15 cellular contexts compared by ENCODE assay signal in genomic region chr7:30493231-30493630, GRCh38. TPM values are rescaled to one million over a fixed set of nuclear protein-coding genes. Genes with fewer than 3 reads are reported as not detected.
DNase-seq lines count a peak whose midpoint lies in the region; ATAC-seq, FAIRE-seq and TF ChIP-seq lines count a peak whose summit lies in the region.
"Had no signal": no experiment of that assay in that cellular context is flagged by ENCODE, and none has a peak within 500 bp of the region (broad histone marks: within the 10 kb centered on the region; RNA-seq: fewer than 3 reads in every experiment).

No MANE protein-coding gene starts in this region.

- H3K4me3 Mint-ChIP-seq in activated CD4-positive, alpha-beta T cell treated with anti-CD3 and anti-CD28 coated beads, Interleukin-2, amount 10 ng/mL, durations not matched to agents 24 days and 14 days = no peak overlapping the region
- H3K4me3 Mint-ChIP-seq: CD4-positive, alpha-beta memory T cell; GM23338 had no signal

- DNase-seq in GM12891 (ENCODE audit: insufficient read length, low spot score) (no peak), GM12878 (ENCODE audit: low read depth, low spot score) (no peak), NCI-H345 (lab: John Stamatoyannopoulos, UW) (no peak), SK-N-SH (no peak)
- no peak for DNase-seq in activated CD4-positive, alpha-beta T cell treated with anti-CD3 and anti-CD28 coated beads, Interleukin-2, amount 10 ng/mL, durations not matched to agents 24 days and 14 days
- DNase-seq: ACHN; BE2C; CD4-positive, alpha-beta memory T cell; DND-41; GDM1; H7 had no signal

- H3K9ac ChIP-seq in GM12878 (ENCODE audit: control insufficient read depth, insufficient read depth, low read length) = no peak overlapping the region
- no peak overlapping the region for H3K9ac ChIP-seq in liver (ENCODE audit: low read depth in 1 of 2, low read length in 2 of 2)
- H3K9ac ChIP-seq in SK-N-SH = no peak overlapping the region

- peaks cover 20% of the 10 kb centered on the region for H3K27me3 Mint-ChIP-seq in activated CD4-positive, alpha-beta T cell treated with anti-CD3 and anti-CD28 coated beads, Interleukin-2, amount 10 ng/mL, durations not matched to agents 24 days and 14 days

- TF ChIP-seq RAD21 in GM12878 (IDR thresholded peaks at IDR 0.05; ENCODE audit: insufficient read depth, low read depth, low read length) (no peak), liver (IDR thresholded peaks at IDR 0.05) (no peak), SK-N-SH (IDR thresholded peaks at IDR 0.05; ENCODE audit: low read length) (no peak)

- no peak overlapping the region for H2AFZ ChIP-seq in GM12878 (ENCODE audit: control insufficient read depth, low read depth, low read length)
- H2AFZ ChIP-seq in SK-N-SH (ENCODE audit: low read depth) = no peak overlapping the region
- H2AFZ ChIP-seq: GM23338 had no signal

- H3K9me3 ChIP-seq in GM12878 (replicated peaks; ENCODE audit: control insufficient read depth, insufficient read depth, low read length) (peaks cover 2% of the 10 kb centered on the region; the same call in 1 of the 3 replicates), liver (ENCODE audit: control insufficient read depth in 4 of 4, low read length in 3 of 4) (no peaks in the 10 kb centered on the region), SK-N-SH (0 out of 2 replicates have a peak, but pooled peaks cover 12% of the 10 kb centered on the region)
- H3K9me3 ChIP-seq: BE2C had no signal

- TF ChIP-seq POLR2A in GM12891 (IDR thresholded peaks at IDR 0.05; ENCODE audit: low read depth, low read length) (no peak), GM12878 (IDR thresholded peaks at IDR 0.05; ENCODE audit: low read depth, low read length) (no peak)

- no peaks in the 10 kb centered on the region for H3K9me2 ChIP-seq in SK-N-SH

- H3K9me3 Mint-ChIP-seq in activated CD4-positive, alpha-beta T cell treated with anti-CD3 and anti-CD28 coated beads, Interleukin-2, amount 10 ng/mL, durations not matched to agents 24 days and 14 days = no peaks in the 10 kb centered on the region

- CTCF ChIA-PET in GM12878 (lab: Yijun Ruan, JAX) (no interaction called here), SK-N-SH (lab: Yijun Ruan, JAX) (no interaction called here)

- no peak overlapping the region for H3K4me2 ChIP-seq in GM12878 (ENCODE audit: control insufficient read depth, insufficient read depth)
- H3K4me2 ChIP-seq in SK-N-SH = no peak overlapping the region
- H3K4me2 ChIP-seq: GM23338 had no signal

- intact Hi-C loops in GM12878 (cut with micrococcal nuclease; ENCODE audit: unreplicated experiment) = no loop called here
- intact Hi-C loops in activated CD4-positive, alpha-beta T cell treated with anti-CD3 and anti-CD28 coated beads, Interleukin-2, amount 10 ng/mL, durations not matched to agents 24 days and 14 days (cut with micrococcal nuclease) = no loop called here

- in situ Hi-C loops in GM12878 (cut with MboI) = no loop called here

- no peaks in the 10 kb centered on the region for H3K4me1 ChIP-seq in GM12878 (ENCODE audit: control insufficient read depth, insufficient read depth, low read length)
- H3K4me1 ChIP-seq in liver (ENCODE audit: control insufficient read depth in 4 of 4, insufficient read depth in 4 of 4, low read length in 3 of 4) = no peaks in the 10 kb centered on the region
- H3K4me1 ChIP-seq in SK-N-SH (ENCODE audit: control insufficient read depth in 1 of 2, insufficient read depth in 2 of 2, low read depth in 1 of 2, low read length in 1 of 2) = no peaks in the 10 kb centered on the region
- H3K4me1 ChIP-seq: BE2C had no signal

- H3K4me3 ChIP-seq in GM12878 (no peak overlapping the region), liver (ENCODE audit: low read depth in 1 of 3, low read length in 3 of 3) (no peak overlapping the region), SK-N-SH (ENCODE audit: low read depth in 2 of 2, low read length in 1 of 2) (no peak overlapping the region)
- H3K4me3 ChIP-seq: GM23338 had no signal

- H3K79me2 ChIP-seq in GM12878 (ENCODE audit: control insufficient read depth, insufficient read depth, low read length) (no peaks in the 10 kb centered on the region), SK-N-SH (ENCODE audit: insufficient read depth) (no peaks in the 10 kb centered on the region)

- TF ChIP-seq EP300 in GM12878 (IDR thresholded peaks at IDR 0.05; ENCODE audit: borderline replicate concordance in 1 of 2, control insufficient read depth in 1 of 2, low read depth in 2 of 2, low read length in 2 of 2) (no peak), SK-N-SH (IDR thresholded peaks at IDR 0.05; ENCODE audit: borderline replicate concordance in 1 of 2, low read depth in 1 of 2, low read length in 1 of 2) (no peak)

- ATAC-seq in GM12878 (peak; percentile 79), HG02588 (IDR thresholded peaks at IDR 0.05; ENCODE audit: unreplicated experiment) (no peak)
- ATAC-seq: GM23338 had no signal

- no peaks in the 10 kb centered on the region for H3K4me1 Mint-ChIP-seq in activated CD4-positive, alpha-beta T cell treated with anti-CD3 and anti-CD28 coated beads, Interleukin-2, amount 10 ng/mL, durations not matched to agents 24 days and 14 days
- H3K4me1 Mint-ChIP-seq: CD4-positive, alpha-beta memory T cell; GM23338 had no signal

- SMC1A ChIA-PET in GM12878 (lab: Charles Lee; ENCODE audit: uncharacterized antibody, unreplicated experiment) = interaction anchor here (1.4 kb wide), 1 partner anchor 13 kb away, joined by 3 read pairs; no protein-coding TSS in a partner anchor

- no peaks in the 10 kb centered on the region for H3K27me3 ChIP-seq in GM12878 (replicated peaks in 1 of 2; ENCODE audit: control insufficient read depth in 2 of 2, insufficient read depth in 2 of 2, low read length in 1 of 2)
- H3K27me3 ChIP-seq in liver (ENCODE audit: control insufficient read depth in 4 of 4, insufficient read depth in 4 of 4, low read length in 3 of 4) = no peaks in the 10 kb centered on the region
- H3K27me3 ChIP-seq in SK-N-SH (ENCODE audit: insufficient read depth) = no peaks in the 10 kb centered on the region

- H3K36me3 ChIP-seq in GM12878 (ENCODE audit: control insufficient read depth in 2 of 2, insufficient read depth in 2 of 2, low read length in 1 of 2) (peaks cover 0 to 4% of the 10 kb centered on the region in 2 experiments; a peak in 1 of 4 replicates), liver (ENCODE audit: control insufficient read depth in 4 of 4, insufficient read depth in 3 of 4, low read depth in 1 of 4, low read length in 3 of 4) (peaks cover 0 to 10% (median 1%) of the 10 kb centered on the region in 4 donors), SK-N-SH (replicated peaks in 1 of 2; ENCODE audit: control insufficient read depth in 1 of 2, insufficient read depth in 2 of 2, low read length in 1 of 2) (peaks cover 14 to 27% of the 10 kb centered on the region in 2 experiments)

- H3K36me3 Mint-ChIP-seq in activated CD4-positive, alpha-beta T cell treated with anti-CD3 and anti-CD28 coated beads, Interleukin-2, amount 10 ng/mL, durations not matched to agents 24 days and 14 days (ENCODE audit: low read depth) = peaks cover 32% of the 10 kb centered on the region

- H3K27ac ChIP-seq in GM12878 (ENCODE audit: control insufficient read depth, insufficient read depth) (no peak overlapping the region), liver (ENCODE audit: low read depth in 1 of 2, low read length in 2 of 2) (no peak overlapping the region), SK-N-SH (ENCODE audit: low read depth in 2 of 2, low read length in 1 of 2) (no peak overlapping the region)
- H3K27ac ChIP-seq: C4-2B had no signal

- TF ChIP-seq CTCF in GM12878 (IDR thresholded peaks at IDR 0.05 in 2 of 3, conservative IDR thresholded peaks at IDR 0.05 in 1 of 3; ENCODE audit: control insufficient read depth in 2 of 3, extremely low read depth in 1 of 3, insufficient read depth in 1 of 3, low read depth in 3 of 3, low read length in 3 of 3) (no peak), liver (IDR thresholded peaks at IDR 0.05; ENCODE audit: low read depth, low read length, missing input control) (no peak), SK-N-SH (IDR thresholded peaks at IDR 0.05) (no peak)

- BruUV-seq in GM12878 (replicated peaks; lab: Mats Ljungman, UMichigan) = no TSS peak

- POLR2A ChIA-PET in GM12878 (lab: Charles Lee) (no interaction called here), SK-N-SH (lab: Yijun Ruan, JAX) (no interaction called here)

- H3F3A ChIP-seq in SK-N-SH (replicated peaks; ENCODE audit: insufficient read depth) = peaks cover 5% of the 10 kb centered on the region

- RAD21 ChIA-PET in GM12878 (lab: Charles Lee; ENCODE audit: unreplicated experiment) = interaction anchor here (0.7 kb wide), 1 partner anchor 64 kb away, joined by 3 read pairs; no protein-coding TSS in a partner anchor

- no peaks in the 10 kb centered on the region for H4K20me1 ChIP-seq in GM12878 (ENCODE audit: control insufficient read depth, insufficient read depth)
- no peaks in the 10 kb centered on the region for H4K20me1 ChIP-seq in SK-N-SH (ENCODE audit: insufficient read depth)

- H3K27ac Mint-ChIP-seq in activated CD4-positive, alpha-beta T cell treated with anti-CD3 and anti-CD28 coated beads, Interleukin-2, amount 10 ng/mL, durations not matched to agents 24 days and 14 days = no peak overlapping the region
- H3K27ac Mint-ChIP-seq: CD4-positive, alpha-beta memory T cell; GM23338 had no signal

- peak; percentile 73 for FAIRE-seq in GM12891 (lab: Jason Lieb, UNC)
- no peak for FAIRE-seq in GM12878 (lab: Jason Lieb, UNC)

RNA-seq across cellular contexts. Expression of gene GGCT, which starts 11.4 kb away (rescaled TPM):
- polyA plus RNA-seq in GM12891 (2012; ENCODE audit: low read depth, missing spikeins) = 58.6 TPM
- total RNA-seq in GM12878 (2013; cell fraction: nucleolus; rRNA removed) = 8.6 and 9.7 TPM in 2 replicates
- total RNA-seq in GM12878 (2014; rRNA removed) (61.5 and 71.9 TPM in 2 replicates), GM12878 (2014; rRNA removed; fragmentation: Illumina TruSeq; extraction: Trizol) (78.9 and 86.1 TPM in 2 replicates), GM12878 (2021) (59.1 and 65.2 TPM in 2 replicates), liver (10 to 100 TPM; 11.0 to 21.5 TPM)
- polyA plus RNA-seq in GM12878 (2011; ENCODE audit: low read depth) = 25.1 TPM
- polyA plus RNA-seq in GM12878 (2011; rRNA removed) (57.0 and 91.2 TPM in 2 replicates), GM12878 (2014; fragmentation: Illumina TruSeq; extraction: Trizol) (87.6 and 115 TPM in 2 replicates), GM12878 (2014; fragmentation: Nextera tagmentation; extraction: Ambion mirVana) (100 to 1,000 TPM; 168 to 215 TPM), GM12878 (2014; rRNA removed) (92.7 and 96.9 TPM in 2 replicates), GM12878 (2016; fragmentation: Nextera tagmentation; extraction: Ambion mirVana) (100 to 1,000 TPM; 108 to 112 TPM), liver (10 to 100 TPM; 21.2 to 22.5 TPM), SK-N-SH (2012; rRNA removed) (20.8 and 21.8 TPM in 2 replicates)
- 26.8 and 36.3 TPM in 2 replicates for polyA plus RNA-seq in GM12878 (2011; cell fraction: cytosol; rRNA removed)
- polyA plus RNA-seq in GM12878 (2011; cell fraction: nucleus; rRNA removed) = 21.6 and 23.1 TPM in 2 replicates
- 52.8 and 53.0 TPM in 2 replicates for polyA plus RNA-seq in GM12878 (2012)
- 5.9 and 10.8 TPM in 2 replicates for polyA minus RNA-seq in GM12878 (2011; rRNA and poly(A)+ RNA removed)
- 8.7 and 10.1 TPM in 2 replicates for polyA minus RNA-seq in GM12878 (2011; cell fraction: cytosol; rRNA and poly(A)+ RNA removed)
- 9.2 and 13.8 TPM in 2 replicates for polyA minus RNA-seq in GM12878 (2011; cell fraction: nucleus; rRNA and poly(A)+ RNA removed)
- polyA plus RNA-seq in SK-N-SH (2012; cell fraction: cytosol; rRNA removed) = 30.8 and 39.4 TPM in 2 replicates
- 10.2 and 10.5 TPM in 2 replicates for polyA plus RNA-seq in SK-N-SH (2012; cell fraction: nucleus; rRNA removed)
- 76.1 and 80.3 TPM in 2 replicates for total RNA-seq in activated CD4-positive, alpha-beta T cell treated with anti-CD3 and anti-CD28 coated beads, Interleukin-2, amount 10 ng/mL, durations not matched to agents 24 days and 14 days

RNA-seq across cellular contexts. Expression of gene NOD1, which starts 14.6 kb away (rescaled TPM):
- polyA plus RNA-seq in GM12891 (2012; ENCODE audit: low read depth, missing spikeins) = 5.7 TPM
- 71.2 and 81.8 TPM in 2 replicates for total RNA-seq in GM12878 (2013; cell fraction: nucleolus; rRNA removed)
- 8.8 and 9.3 TPM in 2 replicates for total RNA-seq in GM12878 (2014; rRNA removed)
- 8.4 and 9.0 TPM in 2 replicates for total RNA-seq in GM12878 (2014; rRNA removed; fragmentation: Illumina TruSeq; extraction: Trizol)
- total RNA-seq in GM12878 (2021) = 13.7 and 14.6 TPM in 2 replicates
- 3.5 TPM for polyA plus RNA-seq in GM12878 (2011; ENCODE audit: low read depth)
- polyA plus RNA-seq in GM12878 (2011; rRNA removed) = 12.0 and 13.8 TPM in 2 replicates
- polyA plus RNA-seq in GM12878 (2011; cell fraction: cytosol; rRNA removed) = 8.8 and 10.8 TPM in 2 replicates
- 27.2 and 31.4 TPM in 2 replicates for polyA plus RNA-seq in GM12878 (2011; cell fraction: nucleus; rRNA removed)
- polyA plus RNA-seq in GM12878 (2012) = 4.8 and 5.5 TPM in 2 replicates
- polyA plus RNA-seq in GM12878 (2014; fragmentation: Illumina TruSeq; extraction: Trizol) = 10.7 and 11.5 TPM in 2 replicates
- 1 to 10 TPM; 1.8 to 2.2 TPM for polyA plus RNA-seq in GM12878 (2014; fragmentation: Nextera tagmentation; extraction: Ambion mirVana)
- 11.3 and 11.6 TPM in 2 replicates for polyA plus RNA-seq in GM12878 (2014; rRNA removed)
- polyA plus RNA-seq in GM12878 (2016; fragmentation: Nextera tagmentation; extraction: Ambion mirVana) = 1 to 10 TPM; 6.4 to 8.4 TPM
- polyA minus RNA-seq in GM12878 (2011; rRNA and poly(A)+ RNA removed) = 13.2 and 20.8 TPM in 2 replicates
- 4.9 and 6.3 TPM in 2 replicates for polyA minus RNA-seq in GM12878 (2011; cell fraction: cytosol; rRNA and poly(A)+ RNA removed)
- polyA minus RNA-seq in GM12878 (2011; cell fraction: nucleus; rRNA and poly(A)+ RNA removed) = 17.0 and 23.8 TPM in 2 replicates
- 1 to 10 TPM; 2.1 to 3.5 TPM for total RNA-seq in liver
- 1 to 10 TPM; 1.7 to 1.8 TPM for polyA plus RNA-seq in liver
- 5.5 and 5.6 TPM in 2 replicates for polyA plus RNA-seq in SK-N-SH (2012; rRNA removed)
- polyA plus RNA-seq in SK-N-SH (2012; cell fraction: cytosol; rRNA removed) = 3.2 and 3.5 TPM in 2 replicates
- polyA plus RNA-seq in SK-N-SH (2012; cell fraction: nucleus; rRNA removed) = 15.0 and 18.3 TPM in 2 replicates
- 11.6 and 12.9 TPM in 2 replicates for total RNA-seq in activated CD4-positive, alpha-beta T cell treated with anti-CD3 and anti-CD28 coated beads, Interleukin-2, amount 10 ng/mL, durations not matched to agents 24 days and 14 days
